21 cellular contexts compared by ENCODE assay signal in genomic region chr10:13294156-13294555, GRCh38. TPM values are rescaled to one million over a fixed set of nuclear protein-coding genes. Genes with fewer than 3 reads are reported as not detected.
DNase-seq lines count a peak whose midpoint lies in the region; ATAC-seq and TF ChIP-seq lines count a peak whose summit lies in the region.
"Had no signal": no experiment of that assay in that cellular context is flagged by ENCODE, and none has a peak within 500 bp of the region (broad histone marks: within the 10 kb centered on the region; RNA-seq: fewer than 3 reads in every experiment).

No MANE protein-coding gene starts in this region.

- H3K4ac ChIP-seq in H9 (ENCODE audit: low read depth, low read length) = no peak overlapping the region

- DNase-seq in H9 (no peak), NCI-H2227 treated with DMSO at 0.1 percent for 48 hours (lab: John Stamatoyannopoulos, UW) (peak; percentile 6), WTC11 (ENCODE audit: low spot score) (peak; percentile 4), neural progenitor cell (ENCODE audit: low spot score) (peak; percentile 18), Right ventricle myocardium superior (no peak), aorta (no peak), NCI-H510A treated with DMSO at 0.1 percent for 48 hours (lab: John Stamatoyannopoulos, UW) (no peak)
- DNase-seq: 8988T; CD4-positive, alpha-beta memory T cell; DMS153; DMS79; GDM1; HFFc6 had no signal

- no peak overlapping the region for H2BK120ac ChIP-seq in H9 (ENCODE audit: low read depth, low read length, poor library complexity, severe bottlenecking)

- H2AFZ ChIP-seq in H9 (ENCODE audit: low read length) (no peak overlapping the region), neural progenitor cell (replicated peaks) (no peak overlapping the region)
- H2AFZ ChIP-seq: GM23338 had no signal

- H4K20me1 ChIP-seq in H9 (ENCODE audit: control insufficient read depth, insufficient read depth, insufficient read length) (no peaks in the 10 kb centered on the region), neural progenitor cell (ENCODE audit: low read depth) (no peaks in the 10 kb centered on the region)
- H4K20me1 ChIP-seq: BLaER1 had no signal

- peaks cover 1% of the 10 kb centered on the region for H3F3A ChIP-seq in neural progenitor cell (ENCODE audit: low read depth)

- no peak overlapping the region for H4K5ac ChIP-seq in H9 (ENCODE audit: insufficient read length, low read depth, low read length)

- WGBS in H9 (ENCODE audit: extremely low coverage, insufficient read length, low lambda C conversion rate) = no CpG with 5 or more reads among the region's 14 CpGs
- WGBS in aorta, 2 donors = 89 to 95% methylated on average over 14 of the region's 14 CpGs

- no peak overlapping the region for H2BK5ac ChIP-seq in H9 (ENCODE audit: insufficient read length, low read length)

- no peak overlapping the region for H4K8ac ChIP-seq in H9 (replicated peaks; ENCODE audit: insufficient read length, low read depth, low read length)

- intact Hi-C loops in Right ventricle myocardium superior (cut with DNase I) (no loop called here), aorta (cut with DNase I) (no loop called here)

- peaks cover 5% of the 10 kb centered on the region for H3K27me3 Mint-ChIP-seq in H9 (ENCODE audit: low read depth)
- peaks cover 9% of the 10 kb centered on the region; the same call in 1 of the 2 replicates for H3K27me3 Mint-ChIP-seq in WTC11 (ENCODE audit: low read depth)
- peaks cover 2% of the 10 kb centered on the region for H3K27me3 Mint-ChIP-seq in neural progenitor cell (ENCODE audit: insufficient read depth, low read depth)
- H3K27me3 Mint-ChIP-seq: CD4-positive, alpha-beta memory T cell had no signal

- H3K14ac ChIP-seq in H9 (ENCODE audit: insufficient read depth, low read length) = no peak overlapping the region

- H2BK12ac ChIP-seq in H9 (ENCODE audit: insufficient read length, low read depth, low read length) = no peak overlapping the region

- H3K23ac ChIP-seq in H9 (ENCODE audit: insufficient read length, low read depth, low read length) = no peak overlapping the region

- ATAC-seq in WTC11 = no peak
- no peak for ATAC-seq in Right ventricle myocardium superior (ENCODE audit: poor library complexity)
- ATAC-seq in HG02798 (IDR thresholded peaks at IDR 0.05; ENCODE audit: poor library complexity, unreplicated experiment) = no peak
- ATAC-seq in aorta (ENCODE audit: low FRiP score) = no peak
- ATAC-seq: GM23338, HCT116 had no signal

- H3K4me3 Mint-ChIP-seq in H9 (no peak overlapping the region), WTC11 (no peak overlapping the region), neural progenitor cell (no peak overlapping the region)
- H3K4me3 Mint-ChIP-seq: CD14-positive monocyte; CD4-positive, alpha-beta memory T cell; GM23338; HFFc6 had no signal

- no peaks in the 10 kb centered on the region for H3K79me2 ChIP-seq in H9 (ENCODE audit: insufficient read depth, low read length)
- no peaks in the 10 kb centered on the region for H3K79me2 ChIP-seq in neural progenitor cell (ENCODE audit: low read depth)

- H3K56ac ChIP-seq in H9 (ENCODE audit: insufficient read length, low read depth, low read length) = no peak overlapping the region

- CTCF ChIA-PET in WTC11 (lab: Charles Lee) = no interaction called here

- H3K9me3 ChIP-seq in H9 (ENCODE audit: control insufficient read depth, low read depth, low read length) = no peaks in the 10 kb centered on the region
- H3K9me3 ChIP-seq in neural progenitor cell (ENCODE audit: low read depth) = no peaks in the 10 kb centered on the region
- H3K9me3 ChIP-seq in aorta (ENCODE audit: control insufficient read depth, low read length) = no peaks in the 10 kb centered on the region
- H3K9me3 ChIP-seq: BLaER1 had no signal

- H3K36me3 ChIP-seq in neural progenitor cell (no peaks in the 10 kb centered on the region), aorta (ENCODE audit: control insufficient read depth in 1 of 2, insufficient read depth in 2 of 2, low read length in 1 of 2) (no peaks in the 10 kb centered on the region)

- no peak overlapping the region for H3K9ac ChIP-seq in H9 (ENCODE audit: extremely low read depth, insufficient read length, low read length)
- no peak overlapping the region for H3K9ac ChIP-seq in neural progenitor cell
- H3K9ac ChIP-seq: BLaER1 had no signal

- no peak overlapping the region for H3T11ph ChIP-seq in H9 (ENCODE audit: low read length)

- no peaks in the 10 kb centered on the region for H3K79me1 ChIP-seq in H9 (ENCODE audit: insufficient read depth, low read depth, low read length, poor library complexity, severe bottlenecking)

- H3K18ac ChIP-seq in H9 (ENCODE audit: insufficient read length, low read depth, low read length) = no peak overlapping the region

- H2BK20ac ChIP-seq in H9 (ENCODE audit: low read depth, low read length, poor library complexity, severe bottlenecking) = no peak overlapping the region

- H3K27me3 ChIP-seq in H9 (ENCODE audit: insufficient read depth, low read length) (no peaks in the 10 kb centered on the region), neural progenitor cell (no peaks in the 10 kb centered on the region), aorta (ENCODE audit: control insufficient read depth in 1 of 2, insufficient read depth in 2 of 2, low read length in 1 of 2) (no peaks in the 10 kb centered on the region)
- H3K27me3 ChIP-seq: BLaER1 had no signal

- H2BK15ac ChIP-seq in H9 (ENCODE audit: low read depth, low read length) = no peak overlapping the region

- H3K27ac Mint-ChIP-seq in H9 (peak overlapping the region in 2 of 3 experiments; percentile 22 to 28; a peak in 1 of 7 replicates), WTC11 (no peak overlapping the region; the same call in 1 of the 2 replicates), neural progenitor cell (no peak overlapping the region)
- H3K27ac Mint-ChIP-seq: GM23338, HFFc6 had no signal

- no peak overlapping the region for H3K4me3 ChIP-seq in neural progenitor cell
- H3K4me3 ChIP-seq in aorta (ENCODE audit: low read length in 2 of 2) = no peak overlapping the region
- H3K4me3 ChIP-seq: BLaER1, GM23338 had no signal

- no peak overlapping the region for H3K4me2 ChIP-seq in H9 (ENCODE audit: insufficient read depth, insufficient read length, low read length)
- H3K4me2 ChIP-seq in neural progenitor cell = no peak overlapping the region
- H3K4me2 ChIP-seq: BLaER1, GM23338 had no signal

- H3K4me1 Mint-ChIP-seq in H9 (peaks cover 3 to 7% of the 10 kb centered on the region in 2 experiments), WTC11 (peaks cover 12% of the 10 kb centered on the region), neural progenitor cell (peaks cover 7% of the 10 kb centered on the region)

- TF ChIP-seq CTCF in H9 (conservative IDR thresholded peaks at IDR 0.05) (no peak), WTC11 (IDR thresholded peaks at IDR 0.05) (no peak), neural progenitor cell (IDR thresholded peaks at IDR 0.05) (no peak)

- H2AK5ac ChIP-seq in H9 (ENCODE audit: insufficient read length, low read length) = no peak overlapping the region

- POLR2A ChIA-PET in WTC11 (lab: Charles Lee) = no interaction called here

- H3K27ac ChIP-seq in H9 (ENCODE audit: insufficient read length, low read depth, low read length) = no peak overlapping the region
- no peak overlapping the region for H3K27ac ChIP-seq in neural progenitor cell
- no peak overlapping the region for H3K27ac ChIP-seq in aorta (ENCODE audit: low read depth in 1 of 2, low read length in 2 of 2)
- H3K27ac ChIP-seq: BLaER1 had no signal

- peaks cover 1 to 8% (median 3%) of the 10 kb centered on the region in 3 experiments; a peak in 6 of 7 replicates for H3K36me3 Mint-ChIP-seq in H9 (ENCODE audit: insufficient read depth in 1 of 3, low read depth in 3 of 3)
- peaks cover 10% of the 10 kb centered on the region for H3K36me3 Mint-ChIP-seq in WTC11
- H3K36me3 Mint-ChIP-seq in neural progenitor cell = peaks cover 2% of the 10 kb centered on the region

- H3K4me1 ChIP-seq in H9 (ENCODE audit: insufficient read depth, low read length) (no peaks in the 10 kb centered on the region), neural progenitor cell (peaks cover 3% of the 10 kb centered on the region), aorta (ENCODE audit: control insufficient read depth in 1 of 2, insufficient read depth in 2 of 2, low read length in 2 of 2) (no peaks in the 10 kb centered on the region)

- H3K23me2 ChIP-seq in H9 (ENCODE audit: insufficient read length, low read depth, low read length, poor library complexity, severe bottlenecking) = no peaks in the 10 kb centered on the region

- H3K9me3 Mint-ChIP-seq in H9 = no peaks in the 10 kb centered on the region
- no peaks in the 10 kb centered on the region for H3K9me3 Mint-ChIP-seq in WTC11
- H3K9me3 Mint-ChIP-seq in neural progenitor cell = no peaks in the 10 kb centered on the region
- H3K9me3 Mint-ChIP-seq: GM23338, HFFc6 had no signal

- H4K91ac ChIP-seq in H9 (ENCODE audit: insufficient read length, low read depth, low read length) = no peak overlapping the region

TF ChIP-seq in WTC11, 78 proteins besides CTCF, POLR2A, EP300 and RAD21 (continues in another document):
- TF ChIP-seq PRRX2 (CRISPR knock-in tag; IDR thresholded peaks at IDR 0.05) (no peak), FOXJ3 (CRISPR knock-in tag; IDR thresholded peaks at IDR 0.05; ENCODE audit: borderline replicate concordance) (no peak), TEAD4 (CRISPR knock-in tag; IDR thresholded peaks at IDR 0.05) (no peak), NFE2L1 (CRISPR knock-in tag; IDR thresholded peaks at IDR 0.05) (no peak)

RNA-seq across cellular contexts. Expression of gene PHYH, which starts 5.7 kb away (rescaled TPM):
- total RNA-seq in H9 (2021) (19.7 and 21.5 TPM in 2 replicates), WTC11 (2021) (22.5 to 35.1 TPM (median 32.0 TPM) in 3 replicates), neural progenitor cell (ENCODE audit: low replicate concordance) (14.6 and 22.2 TPM in 2 replicates), Right ventricle myocardium superior (181 TPM), aorta (10 to 100 TPM; 21.0 to 25.1 TPM)
- 10 to 100 TPM; 33.6 to 66.7 TPM for polyA plus RNA-seq in aorta

RNA-seq across cellular contexts. Expression of gene SEPHS1, which starts 53.9 kb away (rescaled TPM):
- total RNA-seq in H9 (2021) = 366 and 387 TPM in 2 replicates
- 501 to 509 TPM (median 501 TPM) in 3 replicates for total RNA-seq in WTC11 (2021)
- total RNA-seq in neural progenitor cell (ENCODE audit: low replicate concordance) = 94.9 and 95.9 TPM in 2 replicates
- 27.8 TPM for total RNA-seq in Right ventricle myocardium superior
- total RNA-seq in aorta = 10 to 100 TPM; 37.8 to 38.1 TPM
- polyA plus RNA-seq in aorta = 10 to 100 TPM; 30.0 to 31.6 TPM

RNA-seq across cellular contexts. Expression of gene UCMA, which starts 60.0 kb away (rescaled TPM):
- total RNA-seq in H9 (2021) = not detected in 2 replicates
- 1.0 to 1.9 TPM (median 1.5 TPM) in 3 replicates for total RNA-seq in WTC11 (2021)
- total RNA-seq in neural progenitor cell (ENCODE audit: low replicate concordance) = not detected in 2 replicates
- total RNA-seq in Right ventricle myocardium superior = not detected
- total RNA-seq in aorta = not detected
- not detected for polyA plus RNA-seq in aorta
- total RNA-seq: A673; CD4-positive, alpha-beta memory T cell; Daoy; HFFc6 had no signal
- polyA plus RNA-seq: AG04450; CD14-positive monocyte; CD4-positive, alpha-beta memory T cell had no signal

Comparison
In these comparisons a context has a peak if more than half of its experiments do, and no peak if none do; other contexts are left out.
1. DNase-seq: peak in NCI-H2227 treated with DMSO at 0.1 percent for 48 hours (single experiment), WTC11 (single experiment) and neural progenitor cell (single experiment); none in H9 (single experiment), Right ventricle myocardium superior (single experiment), aorta (0 of 2) and NCI-H510A treated with DMSO at 0.1 percent for 48 hours (single experiment).
2. H3K27ac Mint-ChIP-seq: peak in H9 (2 of 3); none in WTC11 (single experiment) and neural progenitor cell (single experiment).